ENCODE assay signal across 28 cellular contexts in genomic region chr5:98529321-98529720, GRCh38.
"Had no signal": no experiment of that assay in that cellular context is flagged by ENCODE, and none has a peak within 500 bp of the region (broad histone marks: within the 10 kb centered on the region; RNA-seq: fewer than 3 reads in every experiment).

No MANE protein-coding gene starts in this region.

- H3K4me3 ChIP-seq: Peyer's patch, SJSA1 had no signal

- H3K9ac ChIP-seq: SK-N-SH had no signal

- H3K27ac ChIP-seq: brain microvascular endothelial cell, Peyer's patch, SJSA1 had no signal

- H3K27me3 ChIP-seq: brain microvascular endothelial cell, Peyer's patch, SJSA1 had no signal

- DNase-seq: activated CD4-positive, alpha-beta T cell treated with anti-CD3 and anti-CD28 coated beads for 36 hours; activated CD4-positive, alpha-beta T cell treated with anti-CD3 and anti-CD28 coated beads, Interleukin-2, amount 10 ng/mL, durations not matched to agents 7 days and 5 days; activated CD4-positive, alpha-beta T cell treated with anti-CD3 and anti-CD28 coated beads, Interleukin-2, amount 50 U/mL, for 48 hours; activated CD8-positive, alpha-beta T cell treated with anti-CD3 and anti-CD28 coated beads, Interleukin-2, amount 10 ng/mL, durations not matched to agents 7 days and 5 days; activated gamma-delta T cell treated with Interleukin-2 at 50 U/mL for 16 hours; activated naive CD4-positive, alpha-beta T cell treated with anti-CD3 and anti-CD28 coated beads for 36 hours; activated naive CD8-positive, alpha-beta T cell treated with anti-CD3 and anti-CD28 coated beads, Interleukin-2, amount 50 U/mL, for 24 hours; activated T-cell treated with anti-CD3 and anti-CD28 coated beads, Interleukin-2, amount 50 U/mL, for 24 hours; aorta; brain microvascular endothelial cell; central memory CD4-positive, alpha-beta T cell; MM.1S; MV-4-11; NCI-H1092; NCI-H1436 treated with DMSO at 0.1 percent for 48 hours; NCI-H1694 treated with DMSO at 0.1 percent for 48 hours; NCI-H2029; NCI-H345; NCI-H524 treated with DMSO at 0.1 percent for 48 hours; PC-3; Peyer's patch; RPMI8226; SHP77 treated with DMSO at 0.1 percent for 48 hours; SK-N-SH had no signal

- H3K36me3 ChIP-seq: brain microvascular endothelial cell, Peyer's patch, SJSA1 had no signal

- H3K9me3 ChIP-seq: Peyer's patch, SJSA1, SK-N-SH had no signal

- H3K4me2 ChIP-seq: SK-N-SH had no signal

- H3K4me1 ChIP-seq: Peyer's patch, SJSA1 had no signal

- ATAC-seq: activated CD4-positive, alpha-beta T cell treated with anti-CD3 and anti-CD28 coated beads for 36 hours; activated CD4-positive, CD25-positive, alpha-beta regulatory T cell treated with anti-CD3 and anti-CD28 coated beads, Interleukin-2, amount 50 U/mL, for 24 hours; activated CD8-positive, alpha-beta T cell treated with anti-CD3 and anti-CD28 coated beads, Interleukin-2, amount 10 ng/mL, durations not matched to agents 7 days and 5 days; activated naive CD8-positive, alpha-beta T cell treated with anti-CD3 and anti-CD28 coated beads, Interleukin-2, amount 50 U/mL, for 24 hours; PC-3; WTC11 had no signal

- FAIRE-seq: TTC549 had no signal
